21 cellular contexts compared by ENCODE assay signal in genomic region chr14:28482644-28483043, GRCh38.
"Had no signal": no experiment of that assay in that cellular context is flagged by ENCODE, and none has a peak within 500 bp of the region (broad histone marks: within the 10 kb centered on the region; RNA-seq: fewer than 3 reads in every experiment).

No MANE protein-coding gene starts in this region.

- H3K27me3 ChIP-seq: MG63, Peyer's patch, SJCRH30 had no signal

- H3K4me3 ChIP-seq: MG63, Peyer's patch, SJCRH30 had no signal

- ATAC-seq: activated CD4-positive, CD25-positive, alpha-beta regulatory T cell treated with anti-CD3 and anti-CD28 coated beads, Interleukin-2, amount 50 U/mL, for 24 hours; activated CD8-positive, alpha-beta T cell treated with anti-CD3 and anti-CD28 coated beads for 36 hours; activated T-cell treated with anti-CD3 and anti-CD28 coated beads, Interleukin-2, amount 50 U/mL, for 72 hours; SK-N-SH treated with all-trans-retinoic acid at 6 μM for 48 hours had no signal

- H3K36me3 ChIP-seq: MG63, Peyer's patch, SJCRH30 had no signal

- H3K9me3 ChIP-seq: MG63, SJCRH30 had no signal

- DNase-seq: activated CD4-positive, alpha-beta T cell treated with anti-CD3 and anti-CD28 coated beads for 4 hours; activated CD8-positive, alpha-beta memory T cell treated with anti-CD3 and anti-CD28 coated beads, Interleukin-2, amount 50 U/mL, for 4 hours; activated CD8-positive, alpha-beta T cell treated with anti-CD3 and anti-CD28 coated beads for 36 hours; activated gamma-delta T cell treated with Interleukin-2 at 50 U/mL for 16 hours; activated naive CD4-positive, alpha-beta T cell treated with anti-CD3 and anti-CD28 coated beads, Interleukin-2, amount 10 ng/mL, durations not matched to agents 7 days and 5 days; activated naive CD8-positive, alpha-beta T cell treated with anti-CD3 and anti-CD28 coated beads for 36 hours; activated T-cell treated with anti-CD3 and anti-CD28 coated beads, Interleukin-2, amount 50 U/mL, for 72 hours; MG63; MV-4-11; NCI-H1092 treated with DMSO at 0.1 percent for 48 hours; NCI-H1417 treated with DMSO at 0.1 percent for 48 hours; NCI-H187; NCI-H2081; NCI-H774; Peyer's patch; Right ventricle myocardium superior; SJCRH30; SW 1271 had no signal

- H3K27ac ChIP-seq: Peyer's patch, RWPE1, SJCRH30 had no signal
